3 cellular contexts compared by ENCODE assay signal in the genomic region with DNA sequence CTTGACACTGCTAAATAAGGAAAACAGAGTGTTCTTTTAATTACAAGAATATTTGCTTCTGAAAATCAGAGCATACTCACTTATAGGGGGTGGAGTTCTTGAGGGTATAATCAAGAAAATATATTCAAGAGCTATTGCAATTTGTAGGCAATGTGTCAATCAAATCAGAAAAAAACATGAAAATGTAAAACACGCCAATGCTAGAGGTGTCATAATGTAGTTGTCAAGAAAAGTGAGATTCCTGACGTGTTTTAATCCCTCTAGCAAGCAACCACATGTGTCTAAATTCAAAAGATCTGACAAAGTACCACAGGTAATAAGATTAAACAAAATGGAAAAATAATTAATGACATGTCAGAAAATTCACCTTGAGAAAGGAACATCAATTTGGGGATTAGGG.
"Had no signal": no experiment of that assay in that cellular context is flagged by ENCODE, and none has a peak within 500 bp of the region (broad histone marks: within the 10 kb centered on the region; RNA-seq: fewer than 3 reads in every experiment).

No MANE protein-coding gene starts in this region.

- H3K4me3 ChIP-seq: GM12878 had no signal

- DNase-seq: GDM1, GF-D8 had no signal
